20 cellular contexts compared by ENCODE assay signal in the genomic region with DNA sequence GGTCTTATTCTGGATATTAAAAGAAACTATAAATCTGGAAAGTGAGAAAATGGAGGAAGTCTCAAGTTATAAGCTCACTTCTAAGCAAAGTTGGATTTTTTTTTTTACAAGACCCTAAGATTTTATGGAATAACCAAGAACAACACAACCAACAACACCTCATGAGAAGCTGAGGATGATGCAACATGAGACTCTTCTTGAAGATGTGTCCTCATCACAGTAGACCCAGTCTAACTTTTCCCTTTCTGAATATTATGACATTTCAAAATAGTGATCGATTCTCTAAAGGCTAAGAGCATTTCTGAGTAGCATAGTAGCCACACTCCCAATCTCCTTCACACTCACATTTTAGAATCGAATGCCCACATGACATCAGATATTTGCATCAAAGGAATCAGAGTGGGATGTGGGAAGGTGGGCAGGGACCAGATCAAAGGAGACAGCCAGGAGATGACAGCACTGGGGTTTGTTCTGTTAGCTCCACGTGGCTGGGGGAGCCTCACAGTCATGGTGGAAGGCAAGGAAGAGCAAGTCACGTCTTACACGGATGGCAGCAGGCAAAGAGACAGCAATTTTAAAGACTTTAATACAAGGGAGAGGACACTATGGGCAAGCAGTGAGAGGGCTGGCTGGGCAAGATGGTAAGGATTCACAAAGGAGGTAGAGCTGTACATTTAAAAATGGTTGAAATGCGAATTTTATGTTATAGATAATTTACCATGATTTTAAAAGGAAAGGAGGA. TPM values are rescaled to one million over a fixed set of nuclear protein-coding genes. Genes with fewer than 3 reads are reported as not detected.
DNase-seq lines count a peak whose midpoint lies in the region; ATAC-seq and TF ChIP-seq lines count a peak whose summit lies in the region.
"Had no signal": no experiment of that assay in that cellular context is flagged by ENCODE, and none has a peak within 500 bp of the region (broad histone marks: within the 10 kb centered on the region; RNA-seq: fewer than 3 reads in every experiment).

No MANE protein-coding gene starts in this region.

- no peak for TF ChIP-seq POLR2A in heart left ventricle (IDR thresholded peaks at IDR 0.05)

- H3K9me3 ChIP-seq in heart left ventricle (no peaks in the 10 kb centered on the region), HEK293 (ENCODE audit: control insufficient read depth, insufficient read depth, low read depth, low read length) (no peaks in the 10 kb centered on the region), trophoblast cell (ENCODE audit: insufficient read depth, low read depth, low read length) (peaks cover 4% of the 10 kb centered on the region)

- H3K79me2 ChIP-seq in trophoblast cell (ENCODE audit: control insufficient read depth, insufficient read depth, low read length, poor library complexity) = no peaks in the 10 kb centered on the region

- H2BK5ac ChIP-seq in trophoblast cell (ENCODE audit: low read depth, low read length, poor library complexity) = no peak overlapping the region

- DNase-seq in cardiac septum (ENCODE audit: low spot score) = peak; percentile 56
- DNase-seq in heart left ventricle = no peak
- DNase-seq in SW480 (ENCODE audit: low spot score) = peak; percentile 19
- DNase-seq in trophoblast cell = no peak
- DNase-seq in NOMO-1 treated with DMSO at 0.1 percent for 48 hours (lab: John Stamatoyannopoulos, UW; ENCODE audit: unreplicated experiment) = no peak
- DNase-seq in iPS-NIHi7 (ENCODE audit: extremely low spot score) = no peak
- DNase-seq: CD4-positive, alpha-beta T cell; CD8-positive, alpha-beta memory T cell; DMS 273 treated with DMSO at 0.1 percent for 48 hours; DMS79; GF-D8; H7; HCEC 1CT had no signal

- peak overlapping the region; percentile 69 for H2BK12ac ChIP-seq in trophoblast cell (ENCODE audit: low read length)

- no peak overlapping the region for H4K91ac ChIP-seq in trophoblast cell (ENCODE audit: low read depth, low read length)

- H4K8ac ChIP-seq in trophoblast cell (ENCODE audit: low read depth, low read length) = no peak overlapping the region

- ATAC-seq in heart left ventricle (no peak), HG02571 (IDR thresholded peaks at IDR 0.05; ENCODE audit: unreplicated experiment) (no peak)

- no peaks in the 10 kb centered on the region for H3K4me1 ChIP-seq in heart left ventricle
- no peaks in the 10 kb centered on the region for H3K4me1 ChIP-seq in HEK293 (ENCODE audit: control insufficient read depth, insufficient read depth, low read length)
- no peaks in the 10 kb centered on the region for H3K4me1 ChIP-seq in trophoblast cell (ENCODE audit: control insufficient read depth in 1 of 2, insufficient read depth in 2 of 2, low read length in 2 of 2)
- H3K4me1 ChIP-seq: BLaER1 had no signal

- 77 to 83% (median 80%) methylated on average over 6 of the region's 6 CpGs for WGBS in heart left ventricle, 4 donors
- WGBS in trophoblast cell (ENCODE audit: extremely low coverage, insufficient coverage, insufficient read length) = 100% methylated on average over 1 of the region's 6 CpGs

- H3K27ac ChIP-seq in heart left ventricle (no peak overlapping the region), HEK293 (ENCODE audit: extremely low read depth, low read depth, low read length) (no peak overlapping the region), trophoblast cell (ENCODE audit: low read depth, low read length) (no peak overlapping the region)
- H3K27ac ChIP-seq: 22Rv1, BLaER1, C4-2B had no signal

- no peak overlapping the region for H3K14ac ChIP-seq in trophoblast cell (ENCODE audit: low read length)

- peaks cover 0 to 7% (median 0%) of the 10 kb centered on the region in 9 donors for H3K27me3 ChIP-seq in heart left ventricle
- no peaks in the 10 kb centered on the region for H3K27me3 ChIP-seq in trophoblast cell (ENCODE audit: insufficient read depth, low read length)
- H3K27me3 ChIP-seq: BLaER1 had no signal

- no peak overlapping the region for H4K12ac ChIP-seq in trophoblast cell (ENCODE audit: low read depth, low read length)

- CTCF ChIA-PET in HEK293 (lab: Yijun Ruan, JAX) = interaction anchor here (1.0 to 1.6 kb wide), 2 partner anchors 13 to 287 kb away, joined by 3 to 4 read pairs; no protein-coding TSS in a partner anchor

- POLR2A ChIA-PET in HEK293 (lab: Yijun Ruan, JAX) = no interaction called here

- no peak overlapping the region for H3K18ac ChIP-seq in trophoblast cell (ENCODE audit: low read length)

- no peak overlapping the region for H2AK5ac ChIP-seq in trophoblast cell (ENCODE audit: low read length)

- no peaks in the 10 kb centered on the region for H3K79me1 ChIP-seq in trophoblast cell (ENCODE audit: low read length)

- H3K23ac ChIP-seq in trophoblast cell (ENCODE audit: low read length) = no peak overlapping the region

- no peaks in the 10 kb centered on the region for H3K36me3 ChIP-seq in heart left ventricle
- H3K36me3 ChIP-seq in HEK293 (ENCODE audit: control insufficient read depth in 2 of 2, insufficient read depth in 1 of 2, low read length in 2 of 2) = no peaks in the 10 kb centered on the region
- no peaks in the 10 kb centered on the region for H3K36me3 ChIP-seq in trophoblast cell (ENCODE audit: control insufficient read depth in 1 of 2, insufficient read depth in 2 of 2, low read length in 2 of 2)
- H3K36me3 ChIP-seq: BLaER1 had no signal

- H2AFZ ChIP-seq in trophoblast cell (ENCODE audit: insufficient read depth, low read length, poor library complexity) = no peak overlapping the region

- TF ChIP-seq CTCF in heart left ventricle (IDR thresholded peaks at IDR 0.05) (no peak), HEK293 (tag by site-specific recombination; IDR thresholded peaks at IDR 0.05) (no peak)

- H3K4me3 ChIP-seq in heart left ventricle = no peak overlapping the region
- H3K4me3 ChIP-seq in HEK293 (ENCODE audit: low read depth, low read length) = no peak overlapping the region
- H3K4me3 ChIP-seq in trophoblast cell (ENCODE audit: low read depth, low read length) = no peak overlapping the region
- H3K4me3 ChIP-seq: BLaER1 had no signal

- H2BK120ac ChIP-seq in trophoblast cell (ENCODE audit: insufficient read depth, low read length, poor library complexity) = no peak overlapping the region

- H3K9ac ChIP-seq in trophoblast cell (ENCODE audit: low read length) = no peak overlapping the region
- H3K9ac ChIP-seq: BLaER1 had no signal

- intact Hi-C loops in cardiac septum (cut with DNase I) = no loop called here
- intact Hi-C loops in heart left ventricle (cut with DNase I) = no loop called here

- no peak overlapping the region for H3K4me2 ChIP-seq in trophoblast cell (ENCODE audit: low read length)
- H3K4me2 ChIP-seq: BLaER1 had no signal

- H3K4ac ChIP-seq in trophoblast cell (ENCODE audit: low read depth, low read length) = no peak overlapping the region

TF ChIP-seq in HEK293, 187 proteins besides CTCF, POLR2A, EP300 and RAD21 (continues in another document):
- no peak for TF ChIP-seq ZBTB7A (tag by site-specific recombination; IDR thresholded peaks at IDR 0.05; ENCODE audit: low read depth)
- peak; percentile 15 for TF ChIP-seq SETDB1 (IDR thresholded peaks at IDR 0.05; ENCODE audit: insufficient read length, low read length)
- TF ChIP-seq ZFHX2 (tag by site-specific recombination; conservative IDR thresholded peaks at IDR 0.05) = peak; percentile 27; the same call in 1 of the 2 replicates
- TF ChIP-seq, protein P1, sequence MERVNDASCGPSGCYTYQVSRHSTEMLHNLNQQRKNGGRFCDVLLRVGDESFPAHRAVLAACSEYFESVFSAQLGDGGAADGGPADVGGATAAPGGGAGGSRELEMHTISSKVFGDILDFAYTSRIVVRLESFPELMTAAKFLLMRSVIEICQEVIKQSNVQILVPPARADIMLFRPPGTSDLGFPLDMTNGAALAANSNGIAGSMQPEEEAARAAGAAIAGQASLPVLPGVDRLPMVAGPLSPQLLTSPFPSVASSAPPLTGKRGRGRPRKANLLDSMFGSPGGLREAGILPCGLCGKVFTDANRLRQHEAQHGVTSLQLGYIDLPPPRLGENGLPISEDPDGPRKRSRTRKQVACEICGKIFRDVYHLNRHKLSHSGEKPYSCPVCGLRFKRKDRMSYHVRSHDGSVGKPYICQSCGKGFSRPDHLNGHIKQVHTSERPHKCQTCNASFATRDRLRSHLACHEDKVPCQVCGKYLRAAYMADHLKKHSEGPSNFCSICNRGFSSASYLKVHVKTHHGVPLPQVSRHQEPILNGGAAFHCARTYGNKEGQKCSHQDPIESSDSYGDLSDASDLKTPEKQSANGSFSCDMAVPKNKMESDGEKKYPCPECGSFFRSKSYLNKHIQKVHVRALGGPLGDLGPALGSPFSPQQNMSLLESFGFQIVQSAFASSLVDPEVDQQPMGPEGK (tag by site-specific recombination; IDR thresholded peaks at IDR 0.05) = no peak
- TF ChIP-seq ZNF621 (tag by site-specific recombination; IDR thresholded peaks at IDR 0.05) = no peak

RNA-seq across cellular contexts. Expression of a gene that starts 22.9 kb away (rescaled TPM):
- 1.2 TPM for total RNA-seq in cardiac septum
- total RNA-seq in heart left ventricle = under 1 TPM in 6 of 9 donors, not detected in 3; 0.02 to 0.22 (median 0.15) TPM
- not detected for polyA plus RNA-seq in heart left ventricle
- 0.27 and 0.29 TPM in 2 replicates for polyA plus RNA-seq in trophoblast cell (2013)
- total RNA-seq: B cell; CD8-positive, alpha-beta memory T cell had no signal
- polyA plus RNA-seq: AG04450; CD8-positive, alpha-beta memory T cell had no signal

Comparison
In these comparisons a context has a peak if more than half of its experiments do, and no peak if none do; other contexts are left out.
1. DNase-seq: peak in cardiac septum (single experiment) and SW480 (single experiment); none in heart left ventricle (0 of 5), trophoblast cell (0 of 2), NOMO-1 treated with DMSO at 0.1 percent for 48 hours (single experiment) and iPS-NIHi7 (single experiment).